In genomic region chr2:104872866-104873688, GRCh38 we compare ENCODE assay signal across 9 cellular contexts. TPM values are rescaled to one million over a fixed set of nuclear protein-coding genes. Genes with fewer than 3 reads are reported as not detected.
DNase-seq lines count a peak whose midpoint lies in the region; ATAC-seq and TF ChIP-seq lines count a peak whose summit lies in the region.
"Had no signal": no experiment of that assay in that cellular context is flagged by ENCODE, and none has a peak within 500 bp of the region (broad histone marks: within the 10 kb centered on the region; RNA-seq: fewer than 3 reads in every experiment).

No MANE protein-coding gene starts in this region.

- ATAC-seq in HG02678 (IDR thresholded peaks at IDR 0.05; ENCODE audit: unreplicated experiment) = peak; percentile 85

- peak; percentile 86 for TF ChIP-seq CTCF in GM10248 (IDR thresholded peaks at IDR 0.05; ENCODE audit: control extremely low read depth, extremely low read depth, low read depth, missing control alignments)

- DNase-seq in ACHN (peak; percentile 86), GM10248 (ENCODE audit: extremely low spot score) (peak; percentile 83), NCI-H1092 (lab: John Stamatoyannopoulos, UW) (peak; percentile 48), globus pallidus (ENCODE audit: low spot score) (peak; percentile 96), non-pigmented ciliary epithelial cell (ENCODE audit: low read depth) (peak; percentile 32), mesenteric fat pad (ENCODE audit: low spot score) (no peak)
- peak; percentile 65 to 66 for DNase-seq in activated T-cell treated with anti-CD3 and anti-CD28 coated beads, Interleukin-2, amount 50 U/mL, for 48 hours

- POLR2A ChIA-PET in GM10248 (lab: Yijun Ruan, JAX) = no interaction called here

- CTCF ChIA-PET in GM10248 (lab: Yijun Ruan, JAX) = interaction anchor here (0.8 to 1.8 kb wide), 5 partner anchors 9 to 32 kb away, joined by 3 to 5 read pairs (median 3); no protein-coding TSS in a partner anchor

- in situ Hi-C loops in ACHN (cut with HindIII; ENCODE audit: low pct_ligation_motif_present, low pct_unique_long_range_greater_than_20kb, low sequenced_read_pairs) = no loop called here

RNA-seq across cellular contexts. Expression of gene POU3F3, which starts 19.2 kb away (rescaled TPM):
- not detected for total RNA-seq in mesenteric fat pad
- total RNA-seq: T-helper 1 cell treated with Interleukin-12 subunit alpha and Interleukin-12 subunit beta and Interleukin-4 antibody, amounts not matched to agents 30 ng/mL and 1 ng/mL, for 36 hours had no signal
